17 cellular contexts compared by ENCODE assay signal in genomic region chr2:148967056-148967455, GRCh38.
DNase-seq lines count a peak whose midpoint lies in the region; ATAC-seq and TF ChIP-seq lines count a peak whose summit lies in the region.
"Had no signal": no experiment of that assay in that cellular context is flagged by ENCODE, and none has a peak within 500 bp of the region (broad histone marks: within the 10 kb centered on the region; RNA-seq: fewer than 3 reads in every experiment).

No MANE protein-coding gene starts in this region.

- H3K27ac ChIP-seq in BLaER1 treated with 17β-estradiol and CSF1 and Interleukin-3, amounts not matched to agents 10 nM and 100 nM, result peak overlapping the region in 7 of 11 experiments; percentile 48 to 81 (median 59); a peak in 10 of 22 replicates
- peak overlapping the region; percentile 82 for H3K27ac ChIP-seq in HL-60 (replicated peaks)
- no peak overlapping the region for H3K27ac ChIP-seq in foreskin keratinocyte
- H3K27ac ChIP-seq in neutrophil, result peak overlapping the region; percentile 83
- H3K27ac ChIP-seq in CD8-positive, alpha-beta memory T cell (ENCODE audit: low read depth, low read length), result no peak overlapping the region
- H3K27ac ChIP-seq in caudate nucleus (ENCODE audit: low read depth, low read length), result no peak overlapping the region
- H3K27ac ChIP-seq: PC-9, SJSA1 had no signal

- H3K27me3 ChIP-seq in BLaER1 treated with 17β-estradiol and CSF1 and Interleukin-3, amounts not matched to agents 10 nM and 100 nM, result no peaks in the 10 kb centered on the region
- no peaks in the 10 kb centered on the region for H3K27me3 ChIP-seq in HL-60 (ENCODE audit: insufficient read depth, poor library complexity, severe bottlenecking)
- H3K27me3 ChIP-seq in foreskin keratinocyte, result peaks cover 38% of the 10 kb centered on the region
- no peaks in the 10 kb centered on the region for H3K27me3 ChIP-seq in neutrophil
- no peaks in the 10 kb centered on the region for H3K27me3 ChIP-seq in CD8-positive, alpha-beta memory T cell (ENCODE audit: insufficient read depth, low read length, poor library complexity, severe bottlenecking)

- no peak overlapping the region for H3K4me3 ChIP-seq in BLaER1 treated with 17β-estradiol and CSF1 and Interleukin-3, amounts not matched to agents 10 nM and 100 nM
- no peak overlapping the region for H3K4me3 ChIP-seq in HL-60 (replicated peaks; ENCODE audit: insufficient read depth, low read length)
- no peak overlapping the region for H3K4me3 ChIP-seq in neutrophil (ENCODE audit: low read depth in 1 of 2, low read length in 1 of 2)
- H3K4me3 ChIP-seq in CD8-positive, alpha-beta memory T cell (ENCODE audit: low read length), result no peak overlapping the region
- H3K4me3 ChIP-seq: PC-9, SJSA1 had no signal

- peaks cover 13 to 24% (median 21%) of the 10 kb centered on the region in 3 donors for H3K4me1 Mint-ChIP-seq in CD8-positive, alpha-beta memory T cell

- no peaks in the 10 kb centered on the region for H3K36me3 ChIP-seq in BLaER1 treated with 17β-estradiol and CSF1 and Interleukin-3, amounts not matched to agents 10 nM and 100 nM
- H3K36me3 ChIP-seq in neutrophil, result no peaks in the 10 kb centered on the region
- no peaks in the 10 kb centered on the region for H3K36me3 ChIP-seq in CD8-positive, alpha-beta memory T cell (ENCODE audit: insufficient read depth, low read length)
- H3K36me3 ChIP-seq: SJSA1 had no signal

- no peak overlapping the region for H3K9ac ChIP-seq in BLaER1 treated with 17β-estradiol and CSF1 and Interleukin-3, amounts not matched to agents 10 nM and 100 nM

- DNase-seq in HL-60 (ENCODE audit: low read depth in 1 of 2, low spot score in 1 of 2), result no peak
- no peak for DNase-seq in foreskin keratinocyte
- no peak for DNase-seq in CD8-positive, alpha-beta memory T cell
- DNase-seq in NAMALWA (ENCODE audit: low spot score), result no peak
- no peak for DNase-seq in caudate nucleus (lab: John Stamatoyannopoulos, UW)
- DNase-seq: CD4-positive, CD25-positive, alpha-beta regulatory T cell; DMS53; NCI-H1436 treated with DMSO at 0.1 percent for 48 hours; NCI-H187 treated with DMSO at 0.1 percent for 48 hours; NCI-H2107; NCI-H2227 treated with DMSO at 0.1 percent for 48 hours; NCI-H526 treated with DMSO at 0.1 percent for 48 hours; PC-9; Right ventricle myocardium superior had no signal

- TF ChIP-seq CTCF in HL-60 (IDR thresholded peaks at IDR 0.05; ENCODE audit: insufficient read depth, low read length), result no peak
- TF ChIP-seq CTCF in foreskin keratinocyte (conservative IDR thresholded peaks at IDR 0.05), result no peak
- no peak for TF ChIP-seq CTCF in neutrophil (IDR thresholded peaks at IDR 0.05)

- H3K27me3 Mint-ChIP-seq in CD8-positive, alpha-beta memory T cell, result no peaks in the 10 kb centered on the region
- H3K27me3 Mint-ChIP-seq: CD4-positive, CD25-positive, alpha-beta regulatory T cell had no signal

- CTCF ChIA-PET in CD8-positive, alpha-beta memory T cell (lab: Charles Lee), result no interaction called here

- POLR2A ChIA-PET in CD8-positive, alpha-beta memory T cell (lab: Charles Lee), result no interaction called here

- ATAC-seq in foreskin keratinocyte, result peak; percentile 27

- H3K4me1 ChIP-seq in BLaER1 treated with 17β-estradiol and CSF1 and Interleukin-3, amounts not matched to agents 10 nM and 100 nM, result peaks cover 16 to 26% (median 24%) of the 10 kb centered on the region in 10 experiments
- H3K4me1 ChIP-seq in foreskin keratinocyte (no peaks in the 10 kb centered on the region), neutrophil (ENCODE audit: control insufficient read depth in 1 of 2, insufficient read depth in 1 of 2, low read depth in 1 of 2, low read length in 1 of 2) (peaks cover 51 to 65% of the 10 kb centered on the region in 2 experiments)
- no peaks in the 10 kb centered on the region for H3K4me1 ChIP-seq in CD8-positive, alpha-beta memory T cell (ENCODE audit: insufficient read depth, low read length)
- H3K4me1 ChIP-seq: SJSA1 had no signal

- no peak overlapping the region for H3K4me3 Mint-ChIP-seq in CD8-positive, alpha-beta memory T cell
- H3K4me3 Mint-ChIP-seq: CD4-positive, CD25-positive, alpha-beta regulatory T cell had no signal

- H3K36me3 Mint-ChIP-seq in CD8-positive, alpha-beta memory T cell, result peaks cover 0 to 16% (median 3%) of the 10 kb centered on the region in 3 donors
- H3K36me3 Mint-ChIP-seq: CD4-positive, CD25-positive, alpha-beta regulatory T cell had no signal

- H3K9me3 ChIP-seq in BLaER1 treated with 17β-estradiol and CSF1 and Interleukin-3, amounts not matched to agents 10 nM and 100 nM (replicated peaks in 1 of 11), result no peaks in the 10 kb centered on the region
- no peaks in the 10 kb centered on the region for H3K9me3 ChIP-seq in neutrophil
- no peaks in the 10 kb centered on the region for H3K9me3 ChIP-seq in CD8-positive, alpha-beta memory T cell (ENCODE audit: low read length)
- H3K9me3 ChIP-seq: SJSA1 had no signal

- no peaks in the 10 kb centered on the region for H4K20me1 ChIP-seq in BLaER1 treated with 17β-estradiol and CSF1 and Interleukin-3, amounts not matched to agents 10 nM and 100 nM

- H3K9me3 Mint-ChIP-seq in CD8-positive, alpha-beta memory T cell, result no peaks in the 10 kb centered on the region

- H3K27ac Mint-ChIP-seq in CD8-positive, alpha-beta memory T cell, result peak overlapping the region in 2 of 8 donors; percentile 30 to 51
- H3K27ac Mint-ChIP-seq: CD4-positive, CD25-positive, alpha-beta regulatory T cell had no signal

- peak overlapping the region; percentile 22 to 81 (median 71); a peak in 21 of 22 replicates for H3K4me2 ChIP-seq in BLaER1 treated with 17β-estradiol and CSF1 and Interleukin-3, amounts not matched to agents 10 nM and 100 nM
- H3K4me2 ChIP-seq: PC-9 had no signal

Comparison
In these comparisons a context has a peak if more than half of its experiments do, and no peak if none do; other contexts are left out.
1. H3K27ac ChIP-seq: peak in BLaER1 treated with 17β-estradiol and CSF1 and Interleukin-3, amounts not matched to agents 10 nM and 100 nM (7 of 11), HL-60 (single experiment) and neutrophil (single experiment); none in foreskin keratinocyte (single experiment), CD8-positive, alpha-beta memory T cell (single experiment) and caudate nucleus (single experiment).